In the genomic region with DNA sequence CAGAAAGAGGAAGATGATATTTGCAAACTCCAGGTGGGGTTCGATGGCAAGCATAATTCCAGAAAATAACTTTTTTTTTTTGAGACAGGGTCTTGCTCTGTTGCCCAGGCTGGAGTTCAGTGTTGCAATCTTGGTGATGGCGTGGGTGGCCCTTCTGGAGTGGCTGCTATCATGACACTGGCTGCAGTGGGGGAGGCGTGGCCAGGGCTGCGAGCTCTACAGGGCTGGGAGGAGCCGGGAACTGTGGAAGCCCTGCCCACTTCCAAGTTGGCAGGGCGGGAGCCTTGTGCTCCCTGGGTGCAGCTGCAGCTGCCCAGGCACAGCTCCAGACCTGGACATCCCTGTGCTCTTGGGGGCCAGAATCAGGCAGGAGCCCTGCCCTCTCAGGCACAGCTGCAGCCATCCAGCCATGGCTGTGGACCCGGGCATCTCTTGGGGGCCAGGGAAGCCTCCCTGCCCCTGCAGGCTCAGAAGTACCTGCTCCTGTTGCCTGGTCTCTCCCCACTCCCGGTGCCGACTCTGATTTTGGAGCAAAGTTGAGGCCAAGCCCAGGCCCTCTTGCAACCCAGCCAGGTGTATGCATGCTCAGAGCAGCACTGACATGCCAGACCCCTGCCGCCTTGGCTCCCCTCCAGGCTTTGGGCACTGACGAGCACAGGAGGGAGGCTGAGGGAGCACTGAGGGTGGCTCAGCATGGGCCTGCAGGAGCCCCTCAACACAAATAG, we compare ENCODE assay signal across 2 cellular contexts.
TF ChIP-seq lines count a peak whose summit lies in the region.

No MANE protein-coding gene starts in this region.

TF ChIP-seq in SK-N-SH, 30 proteins besides CTCF, POLR2A, EP300 and RAD21 (continued from another document):
- TF ChIP-seq GATA2 (CRISPR knock-in tag; IDR thresholded peaks at IDR 0.05): no peak
- TF ChIP-seq YY1 (IDR thresholded peaks at IDR 0.05; ENCODE audit: low read depth): no peak
- TF ChIP-seq CHD2 (IDR thresholded peaks at IDR 0.05; ENCODE audit: low read length, partially characterized antibody): no peak
- no peak for TF ChIP-seq FOSL2 (IDR thresholded peaks at IDR 0.05; ENCODE audit: borderline replicate concordance, low read depth)
- TF ChIP-seq ELF1 (IDR thresholded peaks at IDR 0.05): no peak

TF ChIP-seq in SK-N-SH treated with all-trans-retinoic acid at 6 μM for 48 hours, 23 proteins besides CTCF, POLR2A, EP300 and RAD21 (continued from another document):
- TF ChIP-seq, protein P1, sequence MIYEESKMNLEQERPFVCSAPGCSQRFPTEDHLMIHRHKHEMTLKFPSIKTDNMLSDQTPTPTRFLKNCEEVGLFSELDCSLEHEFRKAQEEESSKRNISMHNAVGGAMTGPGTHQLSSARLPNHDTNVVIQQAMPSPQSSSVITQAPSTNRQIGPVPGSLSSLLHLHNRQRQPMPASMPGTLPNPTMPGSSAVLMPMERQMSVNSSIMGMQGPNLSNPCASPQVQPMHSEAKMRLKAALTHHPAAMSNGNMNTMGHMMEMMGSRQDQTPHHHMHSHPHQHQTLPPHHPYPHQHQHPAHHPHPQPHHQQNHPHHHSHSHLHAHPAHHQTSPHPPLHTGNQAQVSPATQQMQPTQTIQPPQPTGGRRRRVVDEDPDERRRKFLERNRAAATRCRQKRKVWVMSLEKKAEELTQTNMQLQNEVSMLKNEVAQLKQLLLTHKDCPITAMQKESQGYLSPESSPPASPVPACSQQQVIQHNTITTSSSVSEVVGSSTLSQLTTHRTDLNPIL (CRISPR knock-in tag; IDR thresholded peaks at IDR 0.05; ENCODE audit: low read depth): no peak
- no peak for TF ChIP-seq ZC3H10 (CRISPR knock-in tag; IDR thresholded peaks at IDR 0.05)
- TF ChIP-seq PATZ1 (CRISPR knock-in tag; IDR thresholded peaks at IDR 0.05; ENCODE audit: borderline replicate concordance): no peak
- TF ChIP-seq ZNF70 (CRISPR knock-in tag; IDR thresholded peaks at IDR 0.05): no peak
- no peak for TF ChIP-seq OSR1 (CRISPR knock-in tag; IDR thresholded peaks at IDR 0.05)
- TF ChIP-seq ISL1 (CRISPR knock-in tag; IDR thresholded peaks at IDR 0.05): no peak
- no peak for TF ChIP-seq SNAI2 (CRISPR knock-in tag; IDR thresholded peaks at IDR 0.05)
- no peak for TF ChIP-seq ZFP3 (CRISPR knock-in tag; IDR thresholded peaks at IDR 0.05)
